Comparison of ENCODE assay signal across 17 cellular contexts in genomic region chr5:109486200-109486804, GRCh38.
"Had no signal": no experiment of that assay in that cellular context is flagged by ENCODE, and none has a peak within 500 bp of the region (broad histone marks: within the 10 kb centered on the region; RNA-seq: fewer than 3 reads in every experiment).

No MANE protein-coding gene starts in this region.

- H3K4me2 ChIP-seq: hepatocyte had no signal

- H3K27me3 ChIP-seq: hepatocyte, thyroid gland had no signal

- H3K9me3 ChIP-seq: thyroid gland had no signal

- H3K36me3 ChIP-seq: thyroid gland had no signal

- H3K27ac ChIP-seq: hepatocyte, thyroid gland had no signal

- H2AFZ ChIP-seq: hepatocyte had no signal

- H3K79me2 ChIP-seq: hepatocyte had no signal

- DNase-seq: activated CD4-positive, alpha-beta memory T cell treated with anti-CD3 and anti-CD28 coated beads, Interleukin-2, amount 10 ng/mL, durations not matched to agents 7 days and 5 days; activated CD4-positive, alpha-beta T cell treated with anti-CD3 and anti-CD28 coated beads for 48 hours; activated CD4-positive, CD25-positive, alpha-beta regulatory T cell; activated CD8-positive, alpha-beta memory T cell treated with anti-CD3 and anti-CD28 coated beads, Interleukin-2, amount 10 ng/mL, durations not matched to agents 7 days and 5 days; activated naive CD4-positive, alpha-beta T cell treated with Interleukin-2 at 50 U/mL for 16 hours; activated naive CD8-positive, alpha-beta T cell treated with anti-CD3 and anti-CD28 coated beads, Interleukin-2, amount 10 ng/mL, durations not matched to agents 7 days and 5 days; amygdala; cerebellar nuclear complex; cortex of kidney; posterior cingulate gyrus; stimulated activated CD8-positive, alpha-beta memory T cell treated with anti-CD3 and anti-CD28 coated beads, Interleukin-4, amount 100 ng/mL, for 48 hours; stimulated activated naive CD4-positive, alpha-beta T cell treated with Interleukin-2 at 50 U/mL for 16 hours; T-helper 1 cell; T-helper 9 cell; thyroid gland had no signal

- H3K4me3 ChIP-seq: hepatocyte, lung, thyroid gland had no signal

- ATAC-seq: activated CD8-positive, alpha-beta memory T cell treated with anti-CD3 and anti-CD28 coated beads, Interleukin-2, amount 10 ng/mL, durations not matched to agents 7 days and 5 days had no signal
